1 cellular context compared by ENCODE assay signal in the genomic region with DNA sequence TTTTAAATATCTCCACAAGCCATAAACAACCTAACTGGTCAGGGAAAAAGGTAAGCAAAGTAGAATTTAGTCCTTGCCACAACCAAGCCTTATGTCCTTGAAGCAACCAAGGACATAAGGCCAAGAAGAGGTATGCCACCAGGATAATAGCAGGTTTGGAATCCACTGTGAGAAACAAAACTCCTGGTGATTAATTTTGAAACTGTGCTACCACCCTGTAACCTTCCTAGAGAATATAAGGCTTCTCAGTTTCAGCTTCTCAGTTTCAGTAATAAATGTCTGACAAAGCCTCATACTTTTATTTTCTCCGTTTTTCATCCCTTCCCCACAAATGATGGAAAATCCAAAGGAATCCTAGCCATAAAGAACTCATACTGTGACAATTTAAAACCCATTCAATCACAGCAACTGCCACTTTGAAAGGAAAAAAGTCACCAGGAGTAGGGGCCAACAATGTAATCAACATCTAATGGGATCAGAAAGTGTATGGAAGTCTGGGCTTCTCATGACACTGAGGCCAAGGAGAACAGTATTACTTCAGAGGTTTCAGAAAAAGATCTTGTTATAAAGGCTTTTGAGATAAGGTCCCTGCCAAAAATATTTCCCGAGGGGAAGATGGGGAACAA.
TF ChIP-seq lines count a peak whose summit lies in the region.

No MANE protein-coding gene starts in this region.

TF ChIP-seq in GM23338, 12 proteins besides CTCF, POLR2A, EP300 and RAD21:
- TF ChIP-seq, protein P1, sequence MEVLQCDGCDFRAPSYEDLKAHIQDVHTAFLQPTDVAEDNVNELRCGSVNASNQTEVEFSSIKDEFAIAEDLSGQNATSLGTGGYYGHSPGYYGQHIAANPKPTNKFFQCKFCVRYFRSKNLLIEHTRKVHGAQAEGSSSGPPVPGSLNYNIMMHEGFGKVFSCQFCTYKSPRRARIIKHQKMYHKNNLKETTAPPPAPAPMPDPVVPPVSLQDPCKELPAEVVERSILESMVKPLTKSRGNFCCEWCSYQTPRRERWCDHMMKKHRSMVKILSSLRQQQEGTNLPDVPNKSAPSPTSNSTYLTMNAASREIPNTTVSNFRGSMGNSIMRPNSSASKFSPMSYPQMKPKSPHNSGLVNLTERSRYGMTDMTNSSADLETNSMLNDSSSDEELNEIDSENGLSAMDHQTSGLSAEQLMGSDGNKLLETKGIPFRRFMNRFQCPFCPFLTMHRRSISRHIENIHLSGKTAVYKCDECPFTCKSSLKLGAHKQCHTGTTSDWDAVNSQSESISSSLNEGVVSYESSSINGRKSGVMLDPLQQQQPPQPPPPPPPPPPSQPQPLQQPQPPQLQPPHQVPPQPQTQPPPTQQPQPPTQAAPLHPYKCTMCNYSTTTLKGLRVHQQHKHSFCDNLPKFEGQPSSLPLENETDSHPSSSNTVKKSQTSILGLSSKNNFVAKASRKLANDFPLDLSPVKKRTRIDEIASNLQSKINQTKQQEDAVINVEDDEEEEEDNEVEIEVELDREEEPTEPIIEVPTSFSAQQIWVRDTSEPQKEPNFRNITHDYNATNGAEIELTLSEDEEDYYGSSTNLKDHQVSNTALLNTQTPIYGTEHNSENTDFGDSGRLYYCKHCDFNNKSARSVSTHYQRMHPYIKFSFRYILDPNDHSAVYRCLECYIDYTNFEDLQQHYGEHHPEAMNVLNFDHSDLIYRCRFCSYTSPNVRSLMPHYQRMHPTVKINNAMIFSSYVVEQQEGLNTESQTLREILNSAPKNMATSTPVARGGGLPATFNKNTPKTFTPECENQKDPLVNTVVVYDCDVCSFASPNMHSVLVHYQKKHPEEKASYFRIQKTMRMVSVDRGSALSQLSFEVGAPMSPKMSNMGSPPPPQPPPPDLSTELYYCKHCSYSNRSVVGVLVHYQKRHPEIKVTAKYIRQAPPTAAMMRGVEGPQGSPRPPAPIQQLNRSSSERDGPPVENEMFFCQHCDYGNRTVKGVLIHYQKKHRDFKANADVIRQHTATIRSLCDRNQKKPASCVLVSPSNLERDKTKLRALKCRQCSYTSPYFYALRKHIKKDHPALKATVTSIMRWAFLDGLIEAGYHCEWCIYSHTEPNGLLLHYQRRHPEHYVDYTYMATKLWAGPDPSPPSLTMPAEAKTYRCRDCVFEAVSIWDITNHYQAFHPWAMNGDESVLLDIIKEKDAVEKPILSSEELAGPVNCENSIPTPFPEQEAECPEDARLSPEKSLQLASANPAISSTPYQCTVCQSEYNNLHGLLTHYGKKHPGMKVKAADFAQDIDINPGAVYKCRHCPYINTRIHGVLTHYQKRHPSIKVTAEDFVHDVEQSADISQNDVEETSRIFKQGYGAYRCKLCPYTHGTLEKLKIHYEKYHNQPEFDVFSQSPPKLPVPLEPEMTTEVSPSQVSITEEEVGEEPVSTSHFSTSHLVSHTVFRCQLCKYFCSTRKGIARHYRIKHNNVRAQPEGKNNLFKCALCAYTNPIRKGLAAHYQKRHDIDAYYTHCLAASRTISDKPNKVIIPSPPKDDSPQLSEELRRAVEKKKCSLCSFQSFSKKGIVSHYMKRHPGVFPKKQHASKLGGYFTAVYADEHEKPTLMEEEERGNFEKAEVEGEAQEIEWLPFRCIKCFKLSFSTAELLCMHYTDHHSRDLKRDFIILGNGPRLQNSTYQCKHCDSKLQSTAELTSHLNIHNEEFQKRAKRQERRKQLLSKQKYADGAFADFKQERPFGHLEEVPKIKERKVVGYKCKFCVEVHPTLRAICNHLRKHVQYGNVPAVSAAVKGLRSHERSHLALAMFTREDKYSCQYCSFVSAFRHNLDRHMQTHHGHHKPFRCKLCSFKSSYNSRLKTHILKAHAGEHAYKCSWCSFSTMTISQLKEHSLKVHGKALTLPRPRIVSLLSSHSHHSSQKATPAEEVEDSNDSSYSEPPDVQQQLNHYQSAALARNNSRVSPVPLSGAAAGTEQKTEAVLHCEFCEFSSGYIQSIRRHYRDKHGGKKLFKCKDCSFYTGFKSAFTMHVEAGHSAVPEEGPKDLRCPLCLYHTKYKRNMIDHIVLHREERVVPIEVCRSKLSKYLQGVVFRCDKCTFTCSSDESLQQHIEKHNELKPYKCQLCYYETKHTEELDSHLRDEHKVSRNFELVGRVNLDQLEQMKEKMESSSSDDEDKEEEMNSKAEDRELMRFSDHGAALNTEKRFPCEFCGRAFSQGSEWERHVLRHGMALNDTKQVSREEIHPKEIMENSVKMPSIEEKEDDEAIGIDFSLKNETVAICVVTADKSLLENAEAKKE (CRISPR knock-in tag; IDR thresholded peaks at IDR 0.05) = peak; percentile 88
- TF ChIP-seq ZNF331 (CRISPR knock-in tag; IDR thresholded peaks at IDR 0.05; ENCODE audit: low read depth) (no peak), NANOG (IDR thresholded peaks at IDR 0.05; ENCODE audit: borderline replicate concordance) (peak; percentile 67; the same call in 1 of the 2 replicates)
